ENCODE assay signal across 8 cellular contexts in the genomic region with DNA sequence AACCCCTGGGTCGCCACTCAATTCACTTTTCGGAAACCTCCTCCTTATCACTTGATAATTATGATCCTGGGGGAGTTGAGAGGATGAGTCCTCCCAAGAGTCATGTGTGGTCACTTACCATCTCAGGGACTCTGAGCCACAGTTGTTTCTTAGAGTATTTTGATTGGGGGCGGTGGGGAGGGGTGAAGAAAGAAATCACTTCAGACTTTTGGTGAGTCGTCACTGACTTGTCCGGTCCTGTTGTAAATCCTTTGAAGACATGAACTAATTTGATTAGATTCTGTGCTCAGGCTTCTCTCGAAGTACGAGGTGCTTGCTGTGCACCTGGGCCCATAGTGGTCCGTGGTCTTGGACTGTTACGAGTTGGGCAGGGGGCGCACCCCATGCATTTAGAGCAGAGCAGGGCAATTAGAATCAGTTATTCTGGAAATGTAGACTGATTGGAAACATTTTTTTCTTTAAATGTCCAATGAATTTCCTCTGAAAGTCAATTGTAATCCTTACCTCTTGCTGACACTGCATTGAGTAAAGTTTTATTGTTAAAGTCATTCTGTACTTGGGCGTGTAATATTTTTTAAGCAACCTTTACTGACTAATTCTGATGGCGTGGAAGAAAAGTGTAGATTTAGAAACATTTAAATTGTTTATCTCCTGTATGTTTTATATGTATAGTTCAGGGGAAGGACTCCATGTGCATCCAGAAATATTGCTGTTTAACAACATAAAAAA.
DNase-seq lines count a peak whose midpoint lies in the region; ATAC-seq, FAIRE-seq and TF ChIP-seq lines count a peak whose summit lies in the region.

No MANE protein-coding gene starts in this region.

- peak overlapping the region; percentile 83 for H3K4me2 ChIP-seq in astrocyte (ENCODE audit: low read length)

- H3K4me3 ChIP-seq in CD8-positive, alpha-beta memory T cell (ENCODE audit: low read length), result peak overlapping the region; percentile 26
- H3K4me3 ChIP-seq in astrocyte (ENCODE audit: insufficient read depth, low read depth, low read length), result peak overlapping the region; percentile 35

- CTCF ChIA-PET in CD8-positive, alpha-beta memory T cell (lab: Charles Lee), result interaction anchor here (1.7 to 2.7 kb wide), 3 partner anchors 218 to 782 kb away, joined by 4 to 60 read pairs (median 47); no protein-coding TSS in a partner anchor

- FAIRE-seq in astrocyte (lab: Jason Lieb, UNC), result no peak

- H3K36me3 Mint-ChIP-seq in CD8-positive, alpha-beta memory T cell, result peaks cover under 1 to 24% (median 5%) of the 10 kb centered on the region in 3 donors
- H3K36me3 Mint-ChIP-seq in IgD-negative memory B cell, result no peaks in the 10 kb centered on the region
- H3K36me3 Mint-ChIP-seq in astrocyte (ENCODE audit: low read depth, unreplicated experiment), result no peaks in the 10 kb centered on the region
- peaks cover 0 to 6% of the 10 kb centered on the region in 2 donors for H3K36me3 Mint-ChIP-seq in naive B cell

- H3K79me2 ChIP-seq in astrocyte (ENCODE audit: insufficient read depth, low read length), result peaks cover 32% of the 10 kb centered on the region

- peak in 1 of 5 donors; percentile 45 for DNase-seq in CD8-positive, alpha-beta memory T cell
- DNase-seq in astrocyte (ENCODE audit: low read depth), result peak; percentile 18
- no peak for DNase-seq in naive B cell
- DNase-seq in NCI-H1092 treated with DMSO at 0.1 percent for 48 hours (lab: John Stamatoyannopoulos, UW), result no peak
- DNase-seq in Kasumi-1 (lab: John Stamatoyannopoulos, UW), result no peak
- no peak for DNase-seq in NOMO-1 treated with DMSO at 0.1 percent for 48 hours (lab: John Stamatoyannopoulos, UW; ENCODE audit: unreplicated experiment)
- no peak for DNase-seq in activated CD4-positive, CD25-positive, alpha-beta regulatory T cell treated with anti-CD3 and anti-CD28 coated beads, Interleukin-2, amount 50 U/mL, for 72 hours

- POLR2A ChIA-PET in CD8-positive, alpha-beta memory T cell (lab: Charles Lee), result no interaction called here

- H3K9me3 ChIP-seq in CD8-positive, alpha-beta memory T cell (ENCODE audit: low read length), result no peaks in the 10 kb centered on the region
- no peaks in the 10 kb centered on the region for H3K9me3 ChIP-seq in astrocyte (ENCODE audit: insufficient read depth, low read depth, low read length)

- H3K27me3 ChIP-seq in CD8-positive, alpha-beta memory T cell (ENCODE audit: insufficient read depth, low read length, poor library complexity, severe bottlenecking), result no peaks in the 10 kb centered on the region
- no peaks in the 10 kb centered on the region for H3K27me3 ChIP-seq in astrocyte (ENCODE audit: insufficient read depth, low read length)

- peak overlapping the region in 7 of 8 donors; percentile 11 to 94 (median 83) for H3K27ac Mint-ChIP-seq in CD8-positive, alpha-beta memory T cell
- H3K27ac Mint-ChIP-seq in IgD-negative memory B cell, result peak overlapping the region; percentile 79 to 98 (median 92)
- H3K27ac Mint-ChIP-seq in astrocyte (ENCODE audit: unreplicated experiment), result no peak overlapping the region
- peak overlapping the region in 5 of 6 donors; percentile 62 to 95 (median 91) for H3K27ac Mint-ChIP-seq in naive B cell

- TF ChIP-seq CTCF in astrocyte (IDR thresholded peaks at IDR 0.05; ENCODE audit: insufficient read depth, low read depth, low read length), result no peak

- peaks cover 5% of the 10 kb centered on the region for H3K36me3 ChIP-seq in CD8-positive, alpha-beta memory T cell (ENCODE audit: insufficient read depth, low read length)
- H3K36me3 ChIP-seq in astrocyte (ENCODE audit: insufficient read depth, low read length), result no peaks in the 10 kb centered on the region

- H3K4me3 Mint-ChIP-seq in CD8-positive, alpha-beta memory T cell, result peak overlapping the region; percentile 71 to 93 (median 87)
- H3K4me3 Mint-ChIP-seq in IgD-negative memory B cell (peak overlapping the region; percentile 70 to 91 (median 86)), astrocyte (ENCODE audit: unreplicated experiment) (peak overlapping the region; percentile 86), naive B cell (peak overlapping the region; percentile 76 to 94 (median 86))

- H3K27me3 Mint-ChIP-seq in CD8-positive, alpha-beta memory T cell, result peaks cover 4 to 7% of the 10 kb centered on the region in 2 donors
- H3K27me3 Mint-ChIP-seq in IgD-negative memory B cell (no peaks in the 10 kb centered on the region), astrocyte (ENCODE audit: low read depth, unreplicated experiment) (no peaks in the 10 kb centered on the region), naive B cell (no peaks in the 10 kb centered on the region)

- peaks cover 26% of the 10 kb centered on the region for H3K4me1 ChIP-seq in CD8-positive, alpha-beta memory T cell (ENCODE audit: insufficient read depth, low read length)
- peaks cover 26% of the 10 kb centered on the region for H3K4me1 ChIP-seq in astrocyte (ENCODE audit: insufficient read depth, low read length)

- peak overlapping the region; percentile 86 for H3K27ac ChIP-seq in CD8-positive, alpha-beta memory T cell (ENCODE audit: low read depth, low read length)
- no peak overlapping the region for H3K27ac ChIP-seq in astrocyte (ENCODE audit: low read depth, low read length)

- H2AFZ ChIP-seq in astrocyte (ENCODE audit: low read depth, low read length), result no peak overlapping the region

- no peak for ATAC-seq in naive B cell (ENCODE audit: low read depth in 2 of 2)

- H3K9me3 Mint-ChIP-seq in CD8-positive, alpha-beta memory T cell, result no peaks in the 10 kb centered on the region
- no peaks in the 10 kb centered on the region for H3K9me3 Mint-ChIP-seq in IgD-negative memory B cell
- H3K9me3 Mint-ChIP-seq in astrocyte (ENCODE audit: unreplicated experiment), result no peaks in the 10 kb centered on the region
- no peaks in the 10 kb centered on the region for H3K9me3 Mint-ChIP-seq in naive B cell

- H3K4me1 Mint-ChIP-seq in CD8-positive, alpha-beta memory T cell, result peaks cover 29 to 41% (median 37%) of the 10 kb centered on the region in 3 donors
- H3K4me1 Mint-ChIP-seq in IgD-negative memory B cell (peaks cover 13 to 25% (median 14%) of the 10 kb centered on the region in 3 donors), astrocyte (ENCODE audit: low read depth, unreplicated experiment) (peaks cover 26% of the 10 kb centered on the region), naive B cell (peaks cover 8 to 35% (median 23%) of the 10 kb centered on the region in 3 donors)

- peaks cover 7% of the 10 kb centered on the region for H4K20me1 ChIP-seq in astrocyte (ENCODE audit: insufficient read depth, low read length)

- H3K9ac ChIP-seq in astrocyte (ENCODE audit: low read length), result peak overlapping the region; percentile 44
